Comparison of ENCODE assay signal across 18 cellular contexts in genomic region chr5:149809919-149810691, GRCh38.
A peak's percentile ranks its signal among the peaks of the same experiment; 100 is the strongest.
DNase-seq lines count a peak whose midpoint lies in the region; ATAC-seq and TF ChIP-seq lines count a peak whose summit lies in the region.
"Had no signal": no experiment of that assay in that cellular context is flagged by ENCODE, and none has a peak within 500 bp of the region (broad histone marks: within the 10 kb centered on the region; RNA-seq: fewer than 3 reads in every experiment).

No MANE protein-coding gene starts in this region.

- TF ChIP-seq CTCF in BE2C (IDR thresholded peaks at IDR 0.05; ENCODE audit: low read depth, low read length) (no peak), MCF 10A (IDR thresholded peaks at IDR 0.05; ENCODE audit: unreplicated experiment) (no peak), transverse colon (IDR thresholded peaks at IDR 0.05) (no peak)

- H3K4ac ChIP-seq in mesendoderm (ENCODE audit: low read depth, low read length), result no peak overlapping the region

- H3K4me1 ChIP-seq in mesendoderm (ENCODE audit: control insufficient read depth, low read depth, low read length), result peaks cover 3% of the 10 kb centered on the region
- peaks cover 4% of the 10 kb centered on the region for H3K4me1 ChIP-seq in BE2C
- H3K4me1 ChIP-seq in transverse colon, result peaks cover 11 to 28% (median 14%) of the 10 kb centered on the region in 4 donors

- no peak overlapping the region for H2AK5ac ChIP-seq in mesendoderm (ENCODE audit: low read length)

- no peaks in the 10 kb centered on the region for H3K79me1 ChIP-seq in mesendoderm (ENCODE audit: low read length)

- H2BK120ac ChIP-seq in mesendoderm (ENCODE audit: low read depth, low read length), result no peak overlapping the region

- no peak for TF ChIP-seq POLR2A in transverse colon (IDR thresholded peaks at IDR 0.05)

- no peak overlapping the region for H2BK5ac ChIP-seq in mesendoderm (ENCODE audit: low read length)

- H3K27me3 Mint-ChIP-seq in MCF 10A (ENCODE audit: insufficient read depth, unreplicated experiment), result no peaks in the 10 kb centered on the region
- H3K27me3 Mint-ChIP-seq: activated naive CD4-positive, alpha-beta T cell treated with anti-CD3 and anti-CD28 coated beads, Interleukin-2, amount 50 U/mL, for 24 hours had no signal

- H3K9me3 ChIP-seq in BE2C (no peaks in the 10 kb centered on the region), transverse colon (no peaks in the 10 kb centered on the region)
- H3K9me3 ChIP-seq: esophagus muscularis mucosa, neutrophil, right lobe of liver, SJCRH30 had no signal

- no peaks in the 10 kb centered on the region for H3K9me3 Mint-ChIP-seq in MCF 10A (ENCODE audit: unreplicated experiment)
- H3K9me3 Mint-ChIP-seq: activated naive CD4-positive, alpha-beta T cell treated with anti-CD3 and anti-CD28 coated beads, Interleukin-2, amount 50 U/mL, for 24 hours had no signal

- H3K27me3 ChIP-seq in mesendoderm (ENCODE audit: insufficient read depth, low read length, poor library complexity) (no peaks in the 10 kb centered on the region), BE2C (no peaks in the 10 kb centered on the region), transverse colon (no peaks in the 10 kb centered on the region)
- H3K27me3 ChIP-seq: esophagus muscularis mucosa, neutrophil, right lobe of liver, SJCRH30 had no signal

- H3K9ac ChIP-seq in mesendoderm (ENCODE audit: low read length), result no peak overlapping the region

- in situ Hi-C loops in transverse colon (cut with MboI; ENCODE audit: low pct_ligation_motif_present in 1 of 4, low pct_unique_long_range_greater_than_20kb in 1 of 4, low sequenced_read_pairs in 3 of 4), result no loop called here

- CTCF ChIA-PET in MCF 10A (lab: Yijun Ruan, JAX), result interaction anchor here (0.6 to 1.3 kb wide), 3 partner anchors 36 to 179 kb away, joined by 3 to 5 read pairs (median 4); no protein-coding TSS in a partner anchor

- ATAC-seq in GM19452 (IDR thresholded peaks at IDR 0.05; ENCODE audit: unreplicated experiment), result no peak

- peak; percentile 90 for DNase-seq in DMS53 treated with DMSO at 0.1 percent for 48 hours (lab: John Stamatoyannopoulos, UW; ENCODE audit: unreplicated experiment)
- DNase-seq in NCI-H1436 treated with DMSO at 0.1 percent for 48 hours (lab: John Stamatoyannopoulos, UW), result peak; percentile 59
- peak; percentile 55 for DNase-seq in mesendoderm
- DNase-seq in BE2C, result no peak
- no peak for DNase-seq in MCF 10A (ENCODE audit: unreplicated experiment)
- no peak for DNase-seq in transverse colon
- DNase-seq: head of caudate nucleus, islet precursor cell, Karpas-422, NCI-H2171, right lobe of liver, SJCRH30, T-helper 9 cell had no signal

- peaks cover 7% of the 10 kb centered on the region for H3K4me1 Mint-ChIP-seq in MCF 10A (ENCODE audit: insufficient read depth, unreplicated experiment)

- H3K27ac ChIP-seq in mesendoderm (ENCODE audit: low read depth, low read length), result no peak overlapping the region
- no peak overlapping the region for H3K27ac ChIP-seq in transverse colon
- H3K27ac ChIP-seq: neutrophil, right lobe of liver, SJCRH30 had no signal

- no peaks in the 10 kb centered on the region for H3K79me2 ChIP-seq in mesendoderm (ENCODE audit: control insufficient read depth, insufficient read depth, low read length)

- no peak overlapping the region for H3K56ac ChIP-seq in mesendoderm (ENCODE audit: low read length)

- no peak overlapping the region for H3K23ac ChIP-seq in mesendoderm (ENCODE audit: low read length)

- no CpG with 5 or more reads among the region's 9 CpGs for WGBS in mesendoderm (ENCODE audit: extremely low coverage, insufficient coverage, low lambda C conversion rate)
- WGBS in transverse colon (ENCODE audit: low coverage in 1 of 2), 2 donors, result 95 to 96% methylated on average over 4 to 9 of the region's 9 CpGs

- H3K36me3 ChIP-seq in mesendoderm (ENCODE audit: control insufficient read depth, insufficient read depth, low read length), result no peaks in the 10 kb centered on the region
- H3K36me3 ChIP-seq in BE2C, result no peaks in the 10 kb centered on the region
- no peaks in the 10 kb centered on the region for H3K36me3 ChIP-seq in transverse colon
- H3K36me3 ChIP-seq: esophagus muscularis mucosa, neutrophil, right lobe of liver, SJCRH30 had no signal

- H4K8ac ChIP-seq in mesendoderm (ENCODE audit: low read depth, low read length), result no peak overlapping the region

- H3K18ac ChIP-seq in mesendoderm (ENCODE audit: low read length), result no peak overlapping the region

- no peaks in the 10 kb centered on the region for H3K36me3 Mint-ChIP-seq in MCF 10A (ENCODE audit: insufficient read depth, unreplicated experiment)
- H3K36me3 Mint-ChIP-seq: activated naive CD4-positive, alpha-beta T cell treated with anti-CD3 and anti-CD28 coated beads, Interleukin-2, amount 50 U/mL, for 24 hours had no signal

- no peak overlapping the region for H3K4me2 ChIP-seq in mesendoderm (ENCODE audit: low read length)

- H3K4me3 Mint-ChIP-seq in MCF 10A (ENCODE audit: unreplicated experiment), result no peak overlapping the region
- H3K4me3 Mint-ChIP-seq: activated naive CD4-positive, alpha-beta T cell treated with anti-CD3 and anti-CD28 coated beads, Interleukin-2, amount 50 U/mL, for 24 hours had no signal

- BruUV-seq in MCF 10A (replicated peaks; lab: Mats Ljungman, UMichigan), result no TSS peak

- TF ChIP-seq EP300 in transverse colon (IDR thresholded peaks at IDR 0.05; ENCODE audit: low read depth), result no peak

- H4K5ac ChIP-seq in mesendoderm (ENCODE audit: low read length), result no peak overlapping the region

- H3K27ac Mint-ChIP-seq in MCF 10A (ENCODE audit: low read depth, unreplicated experiment), result no peak overlapping the region
- H3K27ac Mint-ChIP-seq: activated naive CD4-positive, alpha-beta T cell treated with anti-CD3 and anti-CD28 coated beads, Interleukin-2, amount 50 U/mL, for 24 hours had no signal

- H3K4me3 ChIP-seq in mesendoderm (ENCODE audit: low read length), result no peak overlapping the region
- no peak overlapping the region for H3K4me3 ChIP-seq in BE2C (ENCODE audit: low read depth, low read length)
- no peak overlapping the region for H3K4me3 ChIP-seq in transverse colon
- H3K4me3 ChIP-seq: esophagus muscularis mucosa, right lobe of liver, SJCRH30 had no signal

- intact Hi-C loops in MCF 10A (cut with micrococcal nuclease), result loop anchor here (5.0 kb wide), 1 partner anchor 78 kb away; the partner anchor contains the start of gene PPARGC1B
- intact Hi-C loops in transverse colon (cut with DNase I; ENCODE audit: low total_unique reads), result loop anchor here (5.0 kb wide), 1 partner anchor 78 kb away; the partner anchor contains the start of gene PPARGC1B

- POLR2A ChIA-PET in MCF 10A (lab: Yijun Ruan, JAX), result interaction anchor here (1.4 to 2.3 kb wide), 2 partner anchors 18 to 63 kb away, joined by 4 to 6 read pairs; no protein-coding TSS in a partner anchor

- H2BK15ac ChIP-seq in mesendoderm (replicated peaks; ENCODE audit: low read depth), result no peak overlapping the region

TF ChIP-seq in PFSK-1, 5 proteins besides CTCF, POLR2A, EP300 and RAD21:
- TF ChIP-seq POLR2AphosphoS5 (IDR thresholded peaks at IDR 0.05; ENCODE audit: low read depth, low read length) (no peak), FOXP2 (optimal IDR thresholded peaks at IDR 0.05; ENCODE audit: borderline replicate concordance, extremely low read depth, extremely low read length, insufficient read depth) (peak; percentile 21), SIN3A (IDR thresholded peaks at IDR 0.05; ENCODE audit: borderline replicate concordance, insufficient read depth, low read length) (no peak), TAF1 (IDR thresholded peaks at IDR 0.05; ENCODE audit: borderline replicate concordance, insufficient read depth, low read length) (no peak)
- TF ChIP-seq, protein P1, sequence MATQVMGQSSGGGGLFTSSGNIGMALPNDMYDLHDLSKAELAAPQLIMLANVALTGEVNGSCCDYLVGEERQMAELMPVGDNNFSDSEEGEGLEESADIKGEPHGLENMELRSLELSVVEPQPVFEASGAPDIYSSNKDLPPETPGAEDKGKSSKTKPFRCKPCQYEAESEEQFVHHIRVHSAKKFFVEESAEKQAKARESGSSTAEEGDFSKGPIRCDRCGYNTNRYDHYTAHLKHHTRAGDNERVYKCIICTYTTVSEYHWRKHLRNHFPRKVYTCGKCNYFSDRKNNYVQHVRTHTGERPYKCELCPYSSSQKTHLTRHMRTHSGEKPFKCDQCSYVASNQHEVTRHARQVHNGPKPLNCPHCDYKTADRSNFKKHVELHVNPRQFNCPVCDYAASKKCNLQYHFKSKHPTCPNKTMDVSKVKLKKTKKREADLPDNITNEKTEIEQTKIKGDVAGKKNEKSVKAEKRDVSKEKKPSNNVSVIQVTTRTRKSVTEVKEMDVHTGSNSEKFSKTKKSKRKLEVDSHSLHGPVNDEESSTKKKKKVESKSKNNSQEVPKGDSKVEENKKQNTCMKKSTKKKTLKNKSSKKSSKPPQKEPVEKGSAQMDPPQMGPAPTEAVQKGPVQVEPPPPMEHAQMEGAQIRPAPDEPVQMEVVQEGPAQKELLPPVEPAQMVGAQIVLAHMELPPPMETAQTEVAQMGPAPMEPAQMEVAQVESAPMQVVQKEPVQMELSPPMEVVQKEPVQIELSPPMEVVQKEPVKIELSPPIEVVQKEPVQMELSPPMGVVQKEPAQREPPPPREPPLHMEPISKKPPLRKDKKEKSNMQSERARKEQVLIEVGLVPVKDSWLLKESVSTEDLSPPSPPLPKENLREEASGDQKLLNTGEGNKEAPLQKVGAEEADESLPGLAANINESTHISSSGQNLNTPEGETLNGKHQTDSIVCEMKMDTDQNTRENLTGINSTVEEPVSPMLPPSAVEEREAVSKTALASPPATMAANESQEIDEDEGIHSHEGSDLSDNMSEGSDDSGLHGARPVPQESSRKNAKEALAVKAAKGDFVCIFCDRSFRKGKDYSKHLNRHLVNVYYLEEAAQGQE (IDR thresholded peaks at IDR 0.05; ENCODE audit: insufficient read depth in 1 of 2, low read depth in 2 of 2, low read length in 2 of 2), result no peak
TF ChIP-seq in PFSK-1: peak in this region for 1.

Comparison
In these comparisons a context has a peak if more than half of its experiments do, and no peak if none do; other contexts are left out.
1. DNase-seq: peak in DMS53 treated with DMSO at 0.1 percent for 48 hours (single experiment), NCI-H1436 treated with DMSO at 0.1 percent for 48 hours (single experiment) and mesendoderm (single experiment); none in BE2C (single experiment), MCF 10A (single experiment) and transverse colon (single experiment).